In genomic region chr10:101897633-101898032, GRCh38 we compare ENCODE assay signal across 12 cellular contexts. TPM values are rescaled to one million over a fixed set of nuclear protein-coding genes. Genes with fewer than 3 reads are reported as not detected.
DNase-seq lines count a peak whose midpoint lies in the region; FAIRE-seq and TF ChIP-seq lines count a peak whose summit lies in the region.
"Had no signal": no experiment of that assay in that cellular context is flagged by ENCODE, and none has a peak within 500 bp of the region (broad histone marks: within the 10 kb centered on the region; RNA-seq: fewer than 3 reads in every experiment).

No MANE protein-coding gene starts in this region.

- H3K4me3 ChIP-seq in kidney (ENCODE audit: low read length in 2 of 2) = no peak overlapping the region
- no peak overlapping the region for H3K4me3 ChIP-seq in OCI-LY7 (ENCODE audit: low read depth, low read length, poor library complexity, severe bottlenecking)
- H3K4me3 ChIP-seq: ascending aorta, SK-N-MC, skin epidermis had no signal

- DNase-seq in DMS79 (lab: John Stamatoyannopoulos, UW) = peak; percentile 23
- DNase-seq in NCI-H1105 treated with DMSO at 0.1 percent for 48 hours (lab: John Stamatoyannopoulos, UW) = peak; percentile 8
- peak; percentile 66 for DNase-seq in astrocyte of the hippocampus (ENCODE audit: low read depth, low spot score)
- DNase-seq in kidney glomerular epithelial cell (lab: John Stamatoyannopoulos, UW) = peak; percentile 8
- no peak for DNase-seq in kidney
- DNase-seq in OCI-LY7 (ENCODE audit: low spot score) = no peak
- DNase-seq in NCI-H1436 (lab: John Stamatoyannopoulos, UW) = no peak
- DNase-seq in posterior vena cava (ENCODE audit: low spot score) = no peak
- DNase-seq: NCI-H2029 had no signal

- POLR2A ChIA-PET in OCI-LY7 (lab: Charles Lee) = interaction anchor here (0.7 to 0.8 kb wide), 3 partner anchors 9 to 104 kb away, joined by 3 to 6 read pairs (median 4); no protein-coding TSS in a partner anchor

- BruUV-seq in OCI-LY7 (replicated peaks; lab: Mats Ljungman, UMichigan) = no TSS peak

- H3K36me3 ChIP-seq in kidney (ENCODE audit: control insufficient read depth in 1 of 2, insufficient read depth in 2 of 2, low read length in 2 of 2) (no peaks in the 10 kb centered on the region), OCI-LY7 (ENCODE audit: insufficient read depth, low read length) (no peaks in the 10 kb centered on the region)
- H3K36me3 ChIP-seq: ascending aorta had no signal

- intact Hi-C loops in kidney (cut with DNase I) = no loop called here
- intact Hi-C loops in OCI-LY7 (cut with micrococcal nuclease; ENCODE audit: unreplicated experiment) = no loop called here
- intact Hi-C loops in posterior vena cava (cut with DNase I) = no loop called here

- H3K79me2 ChIP-seq in OCI-LY7 (ENCODE audit: insufficient read depth, low read depth, low read length) = no peaks in the 10 kb centered on the region

- no peak overlapping the region for H3K9ac ChIP-seq in kidney (ENCODE audit: low read length in 2 of 2)

- no peaks in the 10 kb centered on the region for H4K20me1 ChIP-seq in OCI-LY7 (ENCODE audit: insufficient read depth, low read length)

- H3K9me2 ChIP-seq in OCI-LY7 (ENCODE audit: insufficient read depth, low read length) = no peaks in the 10 kb centered on the region

- peaks cover 0 to 12% of the 10 kb centered on the region in 2 donors for H3K4me1 ChIP-seq in kidney (ENCODE audit: control insufficient read depth in 1 of 2, insufficient read depth in 1 of 2, low read depth in 1 of 2, low read length in 2 of 2)
- no peaks in the 10 kb centered on the region for H3K4me1 ChIP-seq in OCI-LY7 (ENCODE audit: insufficient read depth, low read length, poor library complexity, severe bottlenecking)
- H3K4me1 ChIP-seq: ascending aorta had no signal

- H3K9me3 ChIP-seq in kidney (ENCODE audit: control insufficient read depth in 1 of 2, low read length in 2 of 2) (no peaks in the 10 kb centered on the region), OCI-LY7 (ENCODE audit: low read length) (no peaks in the 10 kb centered on the region)
- H3K9me3 ChIP-seq: ascending aorta had no signal

- FAIRE-seq in kidney (lab: Jason Lieb, UNC) = no peak

- no peak overlapping the region for H2AFZ ChIP-seq in OCI-LY7 (ENCODE audit: low read length)

- CTCF ChIA-PET in OCI-LY7 (lab: Charles Lee; ENCODE audit: unreplicated experiment) = no interaction called here

- no peak for TF ChIP-seq CTCF in kidney (IDR thresholded peaks at IDR 0.05; ENCODE audit: borderline replicate concordance, extremely low read depth, insufficient read depth)
- TF ChIP-seq CTCF in OCI-LY7 (conservative IDR thresholded peaks at IDR 0.05; ENCODE audit: low read length) = no peak

- H3K27ac ChIP-seq in kidney (ENCODE audit: low read depth in 2 of 2, low read length in 2 of 2) = no peak overlapping the region
- no peak overlapping the region for H3K27ac ChIP-seq in OCI-LY7 (ENCODE audit: low read depth, low read length, poor library complexity, severe bottlenecking)
- H3K27ac ChIP-seq: ascending aorta, SK-N-MC, skin epidermis had no signal

- no peak overlapping the region for H3K4me2 ChIP-seq in OCI-LY7 (ENCODE audit: low read length)

RNA-seq across cellular contexts. Expression of gene KCNIP2, which starts 54.0 kb away (rescaled TPM):
- total RNA-seq in kidney (3.4 TPM), OCI-LY7 (2022) (2.8 and 4.3 TPM in 2 replicates), posterior vena cava (1 to 10 TPM; 2.3 to 2.7 TPM)
- 0.67 TPM for polyA plus RNA-seq in kidney (ENCODE audit: insufficient read depth, low read depth, low replicate concordance)
- 1.4 and 7.3 TPM in 2 replicates for total RNA-seq in OCI-LY7 (2014; rRNA removed; shearing (Covaris generic))

Comparison
In these comparisons a context has a peak if more than half of its experiments do, and no peak if none do; other contexts are left out.
1. DNase-seq: peak in DMS79 (single experiment), NCI-H1105 treated with DMSO at 0.1 percent for 48 hours (single experiment), astrocyte of the hippocampus (single experiment) and kidney glomerular epithelial cell (single experiment); none in kidney (single experiment), OCI-LY7 (single experiment), NCI-H1436 (single experiment) and posterior vena cava (single experiment).